Comparison of ENCODE assay signal across 1 cellular context in the genomic region with DNA sequence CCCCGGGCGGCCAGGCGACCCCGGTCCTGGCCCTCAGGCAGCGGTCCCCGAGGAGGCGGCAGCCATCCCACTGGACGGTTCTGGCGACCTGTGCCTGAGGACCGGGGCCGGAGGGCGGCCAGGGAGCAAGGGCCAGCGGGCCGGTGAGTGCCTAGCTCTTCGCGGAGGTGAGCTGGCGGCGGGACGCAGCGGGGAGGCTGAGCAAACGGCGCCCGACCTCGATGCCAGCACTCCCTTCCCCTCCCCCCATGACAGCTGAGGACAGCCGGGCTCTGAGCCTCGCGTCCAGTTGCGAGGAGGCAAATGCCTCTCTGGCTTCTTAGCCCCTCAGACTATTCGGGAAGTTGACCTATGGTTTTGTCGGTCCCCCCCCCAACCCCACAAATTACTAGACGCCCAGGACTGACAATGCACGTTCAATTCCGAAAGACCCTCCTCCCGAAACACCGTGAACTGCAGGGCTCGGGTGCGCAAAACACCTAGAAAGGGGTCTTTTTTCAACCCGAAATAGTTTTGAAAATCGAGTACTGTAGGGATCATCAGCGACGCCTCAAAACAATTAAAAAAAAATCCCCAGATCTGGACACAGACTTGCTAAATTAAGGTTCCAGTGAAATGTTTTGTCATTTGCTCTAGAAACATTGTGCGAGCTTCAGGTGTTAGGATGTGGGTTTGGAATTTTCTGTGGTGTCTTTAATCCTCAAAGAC.
TF ChIP-seq lines count a peak whose summit lies in the region.

No MANE protein-coding gene starts in this region.

TF ChIP-seq in HEK293, 187 proteins besides CTCF, POLR2A, EP300 and RAD21 (continued from another document and continues in another):
- TF ChIP-seq, protein P1, sequence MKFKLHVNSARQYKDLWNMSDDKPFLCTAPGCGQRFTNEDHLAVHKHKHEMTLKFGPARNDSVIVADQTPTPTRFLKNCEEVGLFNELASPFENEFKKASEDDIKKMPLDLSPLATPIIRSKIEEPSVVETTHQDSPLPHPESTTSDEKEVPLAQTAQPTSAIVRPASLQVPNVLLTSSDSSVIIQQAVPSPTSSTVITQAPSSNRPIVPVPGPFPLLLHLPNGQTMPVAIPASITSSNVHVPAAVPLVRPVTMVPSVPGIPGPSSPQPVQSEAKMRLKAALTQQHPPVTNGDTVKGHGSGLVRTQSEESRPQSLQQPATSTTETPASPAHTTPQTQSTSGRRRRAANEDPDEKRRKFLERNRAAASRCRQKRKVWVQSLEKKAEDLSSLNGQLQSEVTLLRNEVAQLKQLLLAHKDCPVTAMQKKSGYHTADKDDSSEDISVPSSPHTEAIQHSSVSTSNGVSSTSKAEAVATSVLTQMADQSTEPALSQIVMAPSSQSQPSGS (tag by site-specific recombination; IDR thresholded peaks at IDR 0.05; ENCODE audit: low read depth), result no peak
- no peak; the same call in none of the 2 replicates for TF ChIP-seq ZIC2 (tag by site-specific recombination; IDR thresholded peaks at IDR 0.05)
- no peak for TF ChIP-seq ZNF10 (tag by site-specific recombination; IDR thresholded peaks at IDR 0.05)
- TF ChIP-seq ZBTB1 (tag by site-specific recombination; IDR thresholded peaks at IDR 0.05), result no peak
- TF ChIP-seq ZNF341 (tag by site-specific recombination; IDR thresholded peaks at IDR 0.05; ENCODE audit: low read depth), result peak; percentile 69
- TF ChIP-seq GLIS2 (tag by site-specific recombination; IDR thresholded peaks at IDR 0.05), result peak; percentile 35
- no peak for TF ChIP-seq KLF1 (tag by site-specific recombination; IDR thresholded peaks at IDR 0.05)
- no peak; the same call in 1 of the 2 replicates for TF ChIP-seq ZNF768 (tag by site-specific recombination; IDR thresholded peaks at IDR 0.05)
- TF ChIP-seq ZNF626 (tag by site-specific recombination; IDR thresholded peaks at IDR 0.05), result no peak
- no peak for TF ChIP-seq ZNF133 (tag by site-specific recombination; IDR thresholded peaks at IDR 0.05)
- no peak for TF ChIP-seq ZNF621 (tag by site-specific recombination; IDR thresholded peaks at IDR 0.05)
- TF ChIP-seq ZNF23 (tag by site-specific recombination; IDR thresholded peaks at IDR 0.05; ENCODE audit: borderline replicate concordance), result no peak
- TF ChIP-seq GFI1B (tag by site-specific recombination; IDR thresholded peaks at IDR 0.05), result no peak
- TF ChIP-seq ZNF416 (tag by site-specific recombination; IDR thresholded peaks at IDR 0.05), result no peak
- TF ChIP-seq ZBTB17 (tag by site-specific recombination; IDR thresholded peaks at IDR 0.05), result peak; percentile 60
- TF ChIP-seq ZBTB7A (tag by site-specific recombination; IDR thresholded peaks at IDR 0.05; ENCODE audit: low read depth), result peak; percentile 80; the same call in 1 of the 2 replicates
- TF ChIP-seq, protein P2, sequence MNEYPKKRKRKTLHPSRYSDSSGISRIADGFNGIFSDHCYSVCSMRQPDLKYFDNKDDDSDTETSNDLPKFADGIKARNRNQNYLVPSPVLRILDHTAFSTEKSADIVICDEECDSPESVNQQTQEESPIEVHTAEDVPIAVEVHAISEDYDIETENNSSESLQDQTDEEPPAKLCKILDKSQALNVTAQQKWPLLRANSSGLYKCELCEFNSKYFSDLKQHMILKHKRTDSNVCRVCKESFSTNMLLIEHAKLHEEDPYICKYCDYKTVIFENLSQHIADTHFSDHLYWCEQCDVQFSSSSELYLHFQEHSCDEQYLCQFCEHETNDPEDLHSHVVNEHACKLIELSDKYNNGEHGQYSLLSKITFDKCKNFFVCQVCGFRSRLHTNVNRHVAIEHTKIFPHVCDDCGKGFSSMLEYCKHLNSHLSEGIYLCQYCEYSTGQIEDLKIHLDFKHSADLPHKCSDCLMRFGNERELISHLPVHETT (tag by site-specific recombination; IDR thresholded peaks at IDR 0.05), result no peak
- no peak for TF ChIP-seq SCRT2 (tag by site-specific recombination; IDR thresholded peaks at IDR 0.05)
- TF ChIP-seq TRIM28 (IDR thresholded peaks at IDR 0.05; ENCODE audit: borderline replicate concordance, low read length), result no peak
- peak; percentile 28 for TF ChIP-seq ZNF660 (tag by site-specific recombination; IDR thresholded peaks at IDR 0.05)
- no peak; the same call in 1 of the 2 replicates for TF ChIP-seq KLF10 (tag by site-specific recombination; IDR thresholded peaks at IDR 0.05)
- TF ChIP-seq KLF16 (tag by site-specific recombination; IDR thresholded peaks at IDR 0.05), result peak; percentile 68
- no peak for TF ChIP-seq ZNF132 (tag by site-specific recombination; IDR thresholded peaks at IDR 0.05; ENCODE audit: borderline replicate concordance)
- no peak for TF ChIP-seq REPIN1 (tag by site-specific recombination; IDR thresholded peaks at IDR 0.05; ENCODE audit: low read depth)
- TF ChIP-seq, protein P3, sequence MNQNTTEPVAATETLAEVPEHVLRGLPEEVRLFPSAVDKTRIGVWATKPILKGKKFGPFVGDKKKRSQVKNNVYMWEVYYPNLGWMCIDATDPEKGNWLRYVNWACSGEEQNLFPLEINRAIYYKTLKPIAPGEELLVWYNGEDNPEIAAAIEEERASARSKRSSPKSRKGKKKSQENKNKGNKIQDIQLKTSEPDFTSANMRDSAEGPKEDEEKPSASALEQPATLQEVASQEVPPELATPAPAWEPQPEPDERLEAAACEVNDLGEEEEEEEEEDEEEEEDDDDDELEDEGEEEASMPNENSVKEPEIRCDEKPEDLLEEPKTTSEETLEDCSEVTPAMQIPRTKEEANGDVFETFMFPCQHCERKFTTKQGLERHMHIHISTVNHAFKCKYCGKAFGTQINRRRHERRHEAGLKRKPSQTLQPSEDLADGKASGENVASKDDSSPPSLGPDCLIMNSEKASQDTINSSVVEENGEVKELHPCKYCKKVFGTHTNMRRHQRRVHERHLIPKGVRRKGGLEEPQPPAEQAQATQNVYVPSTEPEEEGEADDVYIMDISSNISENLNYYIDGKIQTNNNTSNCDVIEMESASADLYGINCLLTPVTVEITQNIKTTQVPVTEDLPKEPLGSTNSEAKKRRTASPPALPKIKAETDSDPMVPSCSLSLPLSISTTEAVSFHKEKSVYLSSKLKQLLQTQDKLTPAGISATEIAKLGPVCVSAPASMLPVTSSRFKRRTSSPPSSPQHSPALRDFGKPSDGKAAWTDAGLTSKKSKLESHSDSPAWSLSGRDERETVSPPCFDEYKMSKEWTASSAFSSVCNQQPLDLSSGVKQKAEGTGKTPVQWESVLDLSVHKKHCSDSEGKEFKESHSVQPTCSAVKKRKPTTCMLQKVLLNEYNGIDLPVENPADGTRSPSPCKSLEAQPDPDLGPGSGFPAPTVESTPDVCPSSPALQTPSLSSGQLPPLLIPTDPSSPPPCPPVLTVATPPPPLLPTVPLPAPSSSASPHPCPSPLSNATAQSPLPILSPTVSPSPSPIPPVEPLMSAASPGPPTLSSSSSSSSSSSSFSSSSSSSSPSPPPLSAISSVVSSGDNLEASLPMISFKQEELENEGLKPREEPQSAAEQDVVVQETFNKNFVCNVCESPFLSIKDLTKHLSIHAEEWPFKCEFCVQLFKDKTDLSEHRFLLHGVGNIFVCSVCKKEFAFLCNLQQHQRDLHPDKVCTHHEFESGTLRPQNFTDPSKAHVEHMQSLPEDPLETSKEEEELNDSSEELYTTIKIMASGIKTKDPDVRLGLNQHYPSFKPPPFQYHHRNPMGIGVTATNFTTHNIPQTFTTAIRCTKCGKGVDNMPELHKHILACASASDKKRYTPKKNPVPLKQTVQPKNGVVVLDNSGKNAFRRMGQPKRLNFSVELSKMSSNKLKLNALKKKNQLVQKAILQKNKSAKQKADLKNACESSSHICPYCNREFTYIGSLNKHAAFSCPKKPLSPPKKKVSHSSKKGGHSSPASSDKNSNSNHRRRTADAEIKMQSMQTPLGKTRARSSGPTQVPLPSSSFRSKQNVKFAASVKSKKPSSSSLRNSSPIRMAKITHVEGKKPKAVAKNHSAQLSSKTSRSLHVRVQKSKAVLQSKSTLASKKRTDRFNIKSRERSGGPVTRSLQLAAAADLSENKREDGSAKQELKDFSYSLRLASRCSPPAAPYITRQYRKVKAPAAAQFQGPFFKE (tag by site-specific recombination; IDR thresholded peaks at IDR 0.05; ENCODE audit: borderline replicate concordance), result no peak
- TF ChIP-seq ZNF426 (tag by site-specific recombination; IDR thresholded peaks at IDR 0.05), result no peak
- TF ChIP-seq ZNF324 (tag by site-specific recombination; IDR thresholded peaks at IDR 0.05), result no peak
- TF ChIP-seq ZNF561 (tag by site-specific recombination; IDR thresholded peaks at IDR 0.05; ENCODE audit: borderline replicate concordance), result no peak
- TF ChIP-seq, protein P4, sequence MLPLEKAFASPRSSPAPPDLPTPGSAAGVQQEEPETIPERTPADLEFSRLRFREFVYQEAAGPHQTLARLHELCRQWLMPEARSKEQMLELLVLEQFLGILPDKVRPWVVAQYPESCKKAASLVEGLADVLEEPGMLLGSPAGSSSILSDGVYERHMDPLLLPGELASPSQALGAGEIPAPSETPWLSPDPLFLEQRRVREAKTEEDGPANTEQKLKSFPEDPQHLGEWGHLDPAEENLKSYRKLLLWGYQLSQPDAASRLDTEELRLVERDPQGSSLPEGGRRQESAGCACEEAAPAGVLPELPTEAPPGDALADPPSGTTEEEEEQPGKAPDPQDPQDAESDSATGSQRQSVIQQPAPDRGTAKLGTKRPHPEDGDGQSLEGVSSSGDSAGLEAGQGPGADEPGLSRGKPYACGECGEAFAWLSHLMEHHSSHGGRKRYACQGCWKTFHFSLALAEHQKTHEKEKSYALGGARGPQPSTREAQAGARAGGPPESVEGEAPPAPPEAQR (tag by site-specific recombination; IDR thresholded peaks at IDR 0.05), result no peak
- TF ChIP-seq ZNF311 (tag by site-specific recombination; IDR thresholded peaks at IDR 0.05; ENCODE audit: borderline replicate concordance), result no peak
- no peak for TF ChIP-seq ZNF571 (tag by site-specific recombination; IDR thresholded peaks at IDR 0.05)
- no peak for TF ChIP-seq SP3 (tag by site-specific recombination; IDR thresholded peaks at IDR 0.05)
- TF ChIP-seq ZNF48 (tag by site-specific recombination; IDR thresholded peaks at IDR 0.05), result no peak
- TF ChIP-seq, protein P5, sequence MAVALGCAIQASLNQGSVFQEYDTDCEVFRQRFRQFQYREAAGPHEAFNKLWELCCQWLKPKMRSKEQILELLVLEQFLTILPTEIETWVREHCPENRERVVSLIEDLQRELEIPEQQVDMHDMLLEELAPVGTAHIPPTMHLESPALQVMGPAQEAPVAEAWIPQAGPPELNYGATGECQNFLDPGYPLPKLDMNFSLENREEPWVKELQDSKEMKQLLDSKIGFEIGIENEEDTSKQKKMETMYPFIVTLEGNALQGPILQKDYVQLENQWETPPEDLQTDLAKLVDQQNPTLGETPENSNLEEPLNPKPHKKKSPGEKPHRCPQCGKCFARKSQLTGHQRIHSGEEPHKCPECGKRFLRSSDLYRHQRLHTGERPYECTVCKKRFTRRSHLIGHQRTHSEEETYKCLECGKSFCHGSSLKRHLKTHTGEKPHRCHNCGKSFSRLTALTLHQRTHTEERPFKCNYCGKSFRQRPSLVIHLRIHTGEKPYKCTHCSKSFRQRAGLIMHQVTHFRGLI (tag by site-specific recombination; IDR thresholded peaks at IDR 0.05), result peak; percentile 12; the same call in 1 of the 2 replicates
- TF ChIP-seq GLIS1 (tag by site-specific recombination; IDR thresholded peaks at IDR 0.05), result peak; percentile 71
- no peak for TF ChIP-seq ZNF548 (tag by site-specific recombination; IDR thresholded peaks at IDR 0.05)
- no peak for TF ChIP-seq ZNF202 (tag by site-specific recombination; IDR thresholded peaks at IDR 0.05; ENCODE audit: borderline replicate concordance)
- TF ChIP-seq ZNF677 (tag by site-specific recombination; IDR thresholded peaks at IDR 0.05), result no peak
- peak; percentile 27; the same call in 1 of the 2 replicates for TF ChIP-seq ZNF558 (tag by site-specific recombination; IDR thresholded peaks at IDR 0.05)
- peak; percentile 92 for TF ChIP-seq ZBTB8A (tag by site-specific recombination; IDR thresholded peaks at IDR 0.05)
- no peak for TF ChIP-seq ZNF560 (tag by site-specific recombination; IDR thresholded peaks at IDR 0.05; ENCODE audit: borderline replicate concordance)
- TF ChIP-seq ZNF510 (tag by site-specific recombination; IDR thresholded peaks at IDR 0.05; ENCODE audit: insufficient replicate concordance), result no peak
- TF ChIP-seq, protein P6, sequence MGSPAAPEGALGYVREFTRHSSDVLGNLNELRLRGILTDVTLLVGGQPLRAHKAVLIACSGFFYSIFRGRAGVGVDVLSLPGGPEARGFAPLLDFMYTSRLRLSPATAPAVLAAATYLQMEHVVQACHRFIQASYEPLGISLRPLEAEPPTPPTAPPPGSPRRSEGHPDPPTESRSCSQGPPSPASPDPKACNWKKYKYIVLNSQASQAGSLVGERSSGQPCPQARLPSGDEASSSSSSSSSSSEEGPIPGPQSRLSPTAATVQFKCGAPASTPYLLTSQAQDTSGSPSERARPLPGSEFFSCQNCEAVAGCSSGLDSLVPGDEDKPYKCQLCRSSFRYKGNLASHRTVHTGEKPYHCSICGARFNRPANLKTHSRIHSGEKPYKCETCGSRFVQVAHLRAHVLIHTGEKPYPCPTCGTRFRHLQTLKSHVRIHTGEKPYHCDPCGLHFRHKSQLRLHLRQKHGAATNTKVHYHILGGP (tag by site-specific recombination; IDR thresholded peaks at IDR 0.05), result no peak
- TF ChIP-seq ZNF596 (tag by site-specific recombination; IDR thresholded peaks at IDR 0.05), result peak; percentile 20; the same call in 1 of the 2 replicates
- TF ChIP-seq TCF7L2 (IDR thresholded peaks at IDR 0.05; ENCODE audit: borderline replicate concordance, low read depth, low read length), result no peak
- TF ChIP-seq ZNF214 (tag by site-specific recombination; IDR thresholded peaks at IDR 0.05; ENCODE audit: borderline replicate concordance), result no peak
- TF ChIP-seq, protein P7, sequence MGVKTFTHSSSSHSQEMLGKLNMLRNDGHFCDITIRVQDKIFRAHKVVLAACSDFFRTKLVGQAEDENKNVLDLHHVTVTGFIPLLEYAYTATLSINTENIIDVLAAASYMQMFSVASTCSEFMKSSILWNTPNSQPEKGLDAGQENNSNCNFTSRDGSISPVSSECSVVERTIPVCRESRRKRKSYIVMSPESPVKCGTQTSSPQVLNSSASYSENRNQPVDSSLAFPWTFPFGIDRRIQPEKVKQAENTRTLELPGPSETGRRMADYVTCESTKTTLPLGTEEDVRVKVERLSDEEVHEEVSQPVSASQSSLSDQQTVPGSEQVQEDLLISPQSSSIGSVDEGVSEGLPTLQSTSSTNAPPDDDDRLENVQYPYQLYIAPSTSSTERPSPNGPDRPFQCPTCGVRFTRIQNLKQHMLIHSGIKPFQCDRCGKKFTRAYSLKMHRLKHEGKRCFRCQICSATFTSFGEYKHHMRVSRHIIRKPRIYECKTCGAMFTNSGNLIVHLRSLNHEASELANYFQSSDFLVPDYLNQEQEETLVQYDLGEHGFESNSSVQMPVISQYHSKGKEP (tag by site-specific recombination; IDR thresholded peaks at IDR 0.05), result no peak
- TF ChIP-seq EGR2 (tag by site-specific recombination; IDR thresholded peaks at IDR 0.05; ENCODE audit: low read depth), result no peak
- no peak; the same call in 1 of the 2 replicates for TF ChIP-seq KLF8 (tag by site-specific recombination; IDR thresholded peaks at IDR 0.05)
- no peak for TF ChIP-seq ZNF175 (tag by site-specific recombination; IDR thresholded peaks at IDR 0.05)
- 0 out of 2 replicates have a peak, but pooled peaks have one; percentile 32 for TF ChIP-seq ZNF76 (tag by site-specific recombination; IDR thresholded peaks at IDR 0.05; ENCODE audit: borderline replicate concordance, low read depth)
